10 cellular contexts compared by ENCODE assay signal in genomic region chr1:197903196-197903514, GRCh38. TPM values are rescaled to one million over a fixed set of nuclear protein-coding genes. Genes with fewer than 3 reads are reported as not detected.
A peak's percentile ranks its signal among the peaks of the same experiment; 100 is the strongest.
DNase-seq lines count a peak whose midpoint lies in the region; ATAC-seq, FAIRE-seq and TF ChIP-seq lines count a peak whose summit lies in the region.
"Had no signal": no experiment of that assay in that cellular context is flagged by ENCODE, and none has a peak within 500 bp of the region (broad histone marks: within the 10 kb centered on the region; RNA-seq: fewer than 3 reads in every experiment).

No MANE protein-coding gene starts in this region.

- no peaks in the 10 kb centered on the region for H3K9me3 Mint-ChIP-seq in activated naive CD8-positive, alpha-beta T cell treated with anti-CD3 and anti-CD28 coated beads, Interleukin-2, amount 10 ng/mL, durations not matched to agents 7 days and 5 days

- peak overlapping the region; percentile 81 for H3K4me3 Mint-ChIP-seq in activated naive CD8-positive, alpha-beta T cell treated with anti-CD3 and anti-CD28 coated beads, Interleukin-2, amount 10 ng/mL, durations not matched to agents 7 days and 5 days

- POLR2A ChIA-PET in activated naive CD8-positive, alpha-beta T cell treated with anti-CD3 and anti-CD28 coated beads, Interleukin-2, amount 10 ng/mL, durations not matched to agents 7 days and 5 days (lab: Charles Lee): interaction anchor here (1.0 to 1.6 kb wide), 4 partner anchors 8 to 123 kb away, joined by 3 to 6 read pairs (median 4); partner anchors contain the start of gene LHX9

- H3K27me3 Mint-ChIP-seq in activated naive CD8-positive, alpha-beta T cell treated with anti-CD3 and anti-CD28 coated beads, Interleukin-2, amount 10 ng/mL, durations not matched to agents 7 days and 5 days: peaks cover 59% of the 10 kb centered on the region

- FAIRE-seq in kidney (lab: Jason Lieb, UNC) (no peak), GM12891 (lab: Jason Lieb, UNC) (no peak)
- FAIRE-seq: A204.1 had no signal

- peaks cover 17% of the 10 kb centered on the region for H3K4me1 Mint-ChIP-seq in activated naive CD8-positive, alpha-beta T cell treated with anti-CD3 and anti-CD28 coated beads, Interleukin-2, amount 10 ng/mL, durations not matched to agents 7 days and 5 days

- DNase-seq in NCI-H1694 treated with DMSO at 0.1 percent for 48 hours (lab: John Stamatoyannopoulos, UW): peak; percentile 48
- no peak for DNase-seq in NCI-H1694 (lab: John Stamatoyannopoulos, UW)
- no peak for DNase-seq in activated naive CD8-positive, alpha-beta T cell treated with anti-CD3 and anti-CD28 coated beads, Interleukin-2, amount 10 ng/mL, durations not matched to agents 7 days and 5 days
- DNase-seq in kidney: no peak
- no peak for DNase-seq in GM12891 (ENCODE audit: insufficient read length, low spot score)
- no peak for DNase-seq in COLO668 (lab: John Stamatoyannopoulos, UW; ENCODE audit: unreplicated experiment)
- DNase-seq in DMS153 (lab: John Stamatoyannopoulos, UW): no peak

- H3K4me3 ChIP-seq in kidney (ENCODE audit: low read length in 2 of 2): peak overlapping the region; percentile 80 to 90
- H3K4me3 ChIP-seq in stomach smooth muscle (ENCODE audit: low read length in 2 of 2): peak overlapping the region; percentile 77 to 80

- H3K36me3 ChIP-seq in kidney (ENCODE audit: control insufficient read depth in 1 of 2, insufficient read depth in 2 of 2, low read length in 2 of 2): no peaks in the 10 kb centered on the region
- H3K36me3 ChIP-seq in stomach smooth muscle (ENCODE audit: control insufficient read depth in 2 of 2, insufficient read depth in 2 of 2, low read length in 2 of 2): no peaks in the 10 kb centered on the region

- intact Hi-C loops in kidney (cut with DNase I): no loop called here

- no peaks in the 10 kb centered on the region for H3K4me1 ChIP-seq in kidney (ENCODE audit: control insufficient read depth in 1 of 2, insufficient read depth in 1 of 2, low read depth in 1 of 2, low read length in 2 of 2)
- H3K4me1 ChIP-seq in stomach smooth muscle (ENCODE audit: control insufficient read depth, insufficient read depth, low read length): peaks cover 6% of the 10 kb centered on the region

- H3K9ac ChIP-seq in kidney (ENCODE audit: low read length in 2 of 2): peak overlapping the region; percentile 5 to 63
- peak overlapping the region; percentile 64 to 87 for H3K9ac ChIP-seq in stomach smooth muscle (ENCODE audit: low read length in 2 of 2)

- H3K9me3 ChIP-seq in kidney (ENCODE audit: control insufficient read depth in 1 of 2, low read length in 2 of 2) (peaks cover 0 to 2% of the 10 kb centered on the region in 2 donors), stomach smooth muscle (ENCODE audit: control insufficient read depth in 2 of 2, low read length in 2 of 2) (no peaks in the 10 kb centered on the region)

- peaks cover 13 to 32% of the 10 kb centered on the region in 2 donors for H3K27me3 ChIP-seq in stomach smooth muscle (ENCODE audit: control insufficient read depth in 1 of 2, insufficient read depth in 2 of 2, low read length in 2 of 2)

- H3K27ac ChIP-seq in kidney (ENCODE audit: low read depth in 2 of 2, low read length in 2 of 2): no peak overlapping the region
- H3K27ac ChIP-seq in stomach smooth muscle (ENCODE audit: low read length): no peak overlapping the region

- ATAC-seq in activated naive CD8-positive, alpha-beta T cell treated with anti-CD3 and anti-CD28 coated beads, Interleukin-2, amount 10 ng/mL, durations not matched to agents 7 days and 5 days (ENCODE audit: low read depth): no peak

- no peaks in the 10 kb centered on the region for H3K36me3 Mint-ChIP-seq in activated naive CD8-positive, alpha-beta T cell treated with anti-CD3 and anti-CD28 coated beads, Interleukin-2, amount 10 ng/mL, durations not matched to agents 7 days and 5 days

- TF ChIP-seq POLR2A in GM12891 (IDR thresholded peaks at IDR 0.05; ENCODE audit: low read depth, low read length): no peak

- peak overlapping the region; percentile 74 for H3K27ac Mint-ChIP-seq in activated naive CD8-positive, alpha-beta T cell treated with anti-CD3 and anti-CD28 coated beads, Interleukin-2, amount 10 ng/mL, durations not matched to agents 7 days and 5 days

- no peak for TF ChIP-seq CTCF in kidney (IDR thresholded peaks at IDR 0.05; ENCODE audit: borderline replicate concordance, extremely low read depth, insufficient read depth)

TF ChIP-seq in GM12891, 5 proteins besides CTCF, POLR2A, EP300 and RAD21:
- TF ChIP-seq PAX5 (IDR thresholded peaks at IDR 0.05; ENCODE audit: insufficient read depth, low read length, severe bottlenecking) (no peak), SPI1 (IDR thresholded peaks at IDR 0.05; ENCODE audit: low read depth, low read length) (no peak), POLR2AphosphoS5 (IDR thresholded peaks at IDR 0.05; ENCODE audit: low read depth, low read length) (no peak), TAF1 (IDR thresholded peaks at IDR 0.05; ENCODE audit: low read depth, low read length) (no peak), POU2F2 (IDR thresholded peaks at IDR 0.05; ENCODE audit: low read depth, low read length) (no peak)

RNA-seq across cellular contexts. Expression of gene C1orf53, which starts 0.7 kb away (rescaled TPM):
- total RNA-seq in activated naive CD8-positive, alpha-beta T cell treated with anti-CD3 and anti-CD28 coated beads, Interleukin-2, amount 10 ng/mL, durations not matched to agents 7 days and 5 days: under 1 TPM in 1 of 2 experiments, not detected in 1; 0.75 TPM
- 8.4 TPM for total RNA-seq in kidney
- polyA plus RNA-seq in kidney (ENCODE audit: insufficient read depth, low read depth, low replicate concordance): 8.9 TPM
- 1.4 TPM for polyA plus RNA-seq in GM12891 (2012; ENCODE audit: low read depth, missing spikeins)

RNA-seq across cellular contexts. Expression of gene LHX9, which starts 14.0 kb away (rescaled TPM):
- not detected for total RNA-seq in activated naive CD8-positive, alpha-beta T cell treated with anti-CD3 and anti-CD28 coated beads, Interleukin-2, amount 10 ng/mL, durations not matched to agents 7 days and 5 days
- total RNA-seq in kidney: 0.35 TPM
- not detected for polyA plus RNA-seq in kidney (ENCODE audit: insufficient read depth, low read depth, low replicate concordance)
- not detected for polyA plus RNA-seq in GM12891 (2012; ENCODE audit: low read depth, missing spikeins)
- total RNA-seq: LHCN-M2 had no signal
